8 cellular contexts compared by ENCODE assay signal in the genomic region with DNA sequence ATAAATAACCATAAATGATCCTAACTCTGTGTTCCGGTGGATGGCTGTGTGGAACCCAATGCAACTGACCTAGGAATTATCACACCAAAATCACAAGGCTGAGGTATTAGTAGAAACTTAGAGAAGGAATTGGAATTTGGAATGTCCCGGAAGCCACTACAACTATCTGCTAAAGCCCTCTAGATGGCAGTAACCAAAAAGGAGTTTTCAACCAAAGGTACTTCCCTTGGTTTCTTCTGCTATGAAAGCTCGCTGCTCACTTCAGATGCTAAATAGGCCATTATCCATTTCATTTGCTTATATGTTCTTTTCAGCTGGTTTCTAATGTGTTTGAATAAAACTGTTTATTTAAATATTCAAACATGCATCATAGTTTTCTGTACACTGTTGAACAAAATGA.
DNase-seq lines count a peak whose midpoint lies in the region; ATAC-seq and TF ChIP-seq lines count a peak whose summit lies in the region.

No MANE protein-coding gene starts in this region.

- intact Hi-C loops in A673 (cut with micrococcal nuclease; ENCODE audit: unreplicated experiment) (loop anchor here (2.0 to 5.0 kb wide), 2 partner anchors 392 to 401 kb away; no protein-coding TSS in a partner anchor), testis (cut with DNase I; ENCODE audit: low total_unique reads) (no loop called here)

- TF ChIP-seq POLR2A in testis (IDR thresholded peaks at IDR 0.05) = no peak

- H3K4me3 ChIP-seq in A673 (ENCODE audit: low read depth, low read length, poor library complexity, severe bottlenecking) = no peak overlapping the region
- no peak overlapping the region for H3K4me3 ChIP-seq in testis

- POLR2A ChIA-PET in A673 (lab: Charles Lee; ENCODE audit: low non-redundant PET) (no interaction called here), RWPE1 (lab: Yijun Ruan, JAX; ENCODE audit: low non-redundant PET) (no interaction called here)

- no TSS peak for BruUV-seq in A673 (replicated peaks; lab: Mats Ljungman, UMichigan)

- TF ChIP-seq CTCF in A673 (conservative IDR thresholded peaks at IDR 0.05; ENCODE audit: low read depth, low read length) = peak; percentile 55
- peak; percentile 65 for TF ChIP-seq CTCF in RWPE1 (conservative IDR thresholded peaks at IDR 0.05; ENCODE audit: low read depth)
- TF ChIP-seq CTCF in foreskin keratinocyte (conservative IDR thresholded peaks at IDR 0.05) = peak; percentile 53
- peak in 1 of 3 experiments; percentile 15 for TF ChIP-seq CTCF in testis (IDR thresholded peaks at IDR 0.05)

- H3K9me3 ChIP-seq in A673 (ENCODE audit: low read depth, low read length, poor library complexity, severe bottlenecking) (no peaks in the 10 kb centered on the region), testis (no peaks in the 10 kb centered on the region)

- WGBS in testis, 2 donors = 28 to 43% methylated on average over 3 of the region's 3 CpGs

- no peaks in the 10 kb centered on the region for H3K36me3 ChIP-seq in A673 (ENCODE audit: insufficient read depth, low read length, poor library complexity, severe bottlenecking)
- H3K36me3 ChIP-seq in testis (ENCODE audit: low read depth, missing control alignments) = no peaks in the 10 kb centered on the region

- peak; percentile 43 for ATAC-seq in foreskin keratinocyte
- ATAC-seq in HG03135 (IDR thresholded peaks at IDR 0.05; ENCODE audit: unreplicated experiment) = no peak

- CTCF ChIA-PET in A673 (lab: Charles Lee) = interaction anchor here (0.9 kb wide), 1 partner anchor 395 kb away, joined by 3 read pairs; no protein-coding TSS in a partner anchor
- CTCF ChIA-PET in RWPE1 (lab: Yijun Ruan, JAX) = interaction anchor here (0.6 kb wide), 2 partner anchors 693 to 937 kb away, joined by 3 to 4 read pairs; no protein-coding TSS in a partner anchor

- H3K27ac ChIP-seq in A673 (ENCODE audit: low read depth, low read length, poor library complexity, severe bottlenecking) = no peak overlapping the region
- no peak overlapping the region for H3K27ac ChIP-seq in RWPE1
- H3K27ac ChIP-seq in foreskin keratinocyte = no peak overlapping the region
- H3K27ac ChIP-seq in testis = no peak overlapping the region

- H3K4me1 ChIP-seq in A673 (ENCODE audit: insufficient read depth, low read length, poor library complexity, severe bottlenecking) (no peaks in the 10 kb centered on the region), foreskin keratinocyte (no peaks in the 10 kb centered on the region), testis (no peaks in the 10 kb centered on the region)

- H3K27me3 ChIP-seq in A673 (replicated peaks; ENCODE audit: insufficient read depth, low read depth, low read length, poor library complexity) = no peaks in the 10 kb centered on the region
- H3K27me3 ChIP-seq in foreskin keratinocyte = no peaks in the 10 kb centered on the region
- no peaks in the 10 kb centered on the region for H3K27me3 ChIP-seq in testis

- DNase-seq in A673 (ENCODE audit: low spot score) (peak; percentile 44), HT1080 (ENCODE audit: low read depth) (peak; percentile 37), RWPE1 (ENCODE audit: low spot score) (peak; percentile 0), foreskin keratinocyte (peak in 1 of 2 donors; percentile 22), NCI-H2107 (lab: John Stamatoyannopoulos, UW) (no peak), testis (no peak)
- no peak for DNase-seq in activated effector memory CD4-positive, alpha-beta T cell treated with anti-CD3 and anti-CD28 coated beads, Interleukin-2, amount 50 U/mL, for 16 hours

Comparison
In these comparisons a context has a peak if more than half of its experiments do, and no peak if none do; other contexts are left out.
1. DNase-seq: peak in A673 (single experiment), HT1080 (single experiment) and RWPE1 (single experiment); none in activated effector memory CD4-positive, alpha-beta T cell treated with anti-CD3 and anti-CD28 coated beads, Interleukin-2, amount 50 U/mL, for 16 hours (single experiment), NCI-H2107 (single experiment) and testis (single experiment).